Comparison of ENCODE assay signal across 9 cellular contexts in genomic region chr17:5587431-5588032, GRCh38. TPM values are rescaled to one million over a fixed set of nuclear protein-coding genes. Genes with fewer than 3 reads are reported as not detected.
DNase-seq lines count a peak whose midpoint lies in the region; ATAC-seq and TF ChIP-seq lines count a peak whose summit lies in the region.
"Had no signal": no experiment of that assay in that cellular context is flagged by ENCODE, and none has a peak within 500 bp of the region (broad histone marks: within the 10 kb centered on the region; RNA-seq: fewer than 3 reads in every experiment).

No MANE protein-coding gene starts in this region.

- H3K9me3 Mint-ChIP-seq in immature natural killer cell: no peaks in the 10 kb centered on the region

- H3K36me3 ChIP-seq in RWPE2 (ENCODE audit: low read depth) (peaks cover 3% of the 10 kb centered on the region; the same call in 1 of the 2 replicates), ascending aorta (no peaks in the 10 kb centered on the region)

- ATAC-seq in RWPE2 (ENCODE audit: low read depth) (no peak), GM19397 (IDR thresholded peaks at IDR 0.05; ENCODE audit: unreplicated experiment) (no peak)

- peaks cover 0 to 7% (median 2%) of the 10 kb centered on the region in 3 donors for H3K27me3 Mint-ChIP-seq in immature natural killer cell (ENCODE audit: low read depth in 3 of 3)

- no peaks in the 10 kb centered on the region for H3K9me3 ChIP-seq in RWPE2 (ENCODE audit: severe bottlenecking)
- no peaks in the 10 kb centered on the region for H3K9me3 ChIP-seq in ascending aorta
- H3K9me3 ChIP-seq: BLaER1 treated with 17β-estradiol and CSF1 and Interleukin-3, amounts not matched to agents 10 nM and 100 nM had no signal

- peaks cover 25% of the 10 kb centered on the region for H3K4me1 ChIP-seq in RWPE2 (ENCODE audit: insufficient read depth, poor library complexity, severe bottlenecking)
- H3K4me1 ChIP-seq in ascending aorta: peaks cover 15 to 21% of the 10 kb centered on the region in 2 donors

- no peaks in the 10 kb centered on the region for H3K27me3 ChIP-seq in RWPE2 (ENCODE audit: insufficient read depth, poor library complexity, severe bottlenecking)
- H3K27me3 ChIP-seq in ascending aorta: no peaks in the 10 kb centered on the region

- peaks cover 35 to 40% of the 10 kb centered on the region in 2 donors for H3K4me1 Mint-ChIP-seq in immature natural killer cell

- TF ChIP-seq CTCF in LNCAP (IDR thresholded peaks at IDR 0.05): peak; percentile 89
- TF ChIP-seq CTCF in RWPE2 (IDR thresholded peaks at IDR 0.05; ENCODE audit: poor library complexity, severe bottlenecking): peak; percentile 94
- TF ChIP-seq CTCF in ascending aorta (IDR thresholded peaks at IDR 0.05): peak; percentile 86 to 91 (median 91)

- H3K4me3 ChIP-seq in RWPE2 (ENCODE audit: severe bottlenecking) (no peak overlapping the region), ascending aorta (no peak overlapping the region)
- H3K4me3 ChIP-seq: BLaER1 treated with 17β-estradiol and CSF1 and Interleukin-3, amounts not matched to agents 10 nM and 100 nM had no signal

- peak overlapping the region; percentile 74 to 95 (median 90) for H3K27ac Mint-ChIP-seq in immature natural killer cell

- H3K27ac ChIP-seq in RWPE2 (ENCODE audit: poor library complexity, severe bottlenecking) (no peak overlapping the region), ascending aorta (no peak overlapping the region)
- H3K27ac ChIP-seq: BLaER1 treated with 17β-estradiol and CSF1 and Interleukin-3, amounts not matched to agents 10 nM and 100 nM had no signal

- DNase-seq in NCI-H1436 (lab: John Stamatoyannopoulos, UW) (peak; percentile 52), NCI-H1436 treated with DMSO at 0.1 percent for 48 hours (lab: John Stamatoyannopoulos, UW) (no peak), RWPE2 (ENCODE audit: low spot score) (no peak), ascending aorta (ENCODE audit: low spot score in 2 of 2) (peak in 1 of 2 donors; percentile 71), immature natural killer cell (peak; percentile 70 to 76 (median 71))
- DNase-seq in stimulated activated CD4-positive, alpha-beta T cell treated with anti-CD3 and anti-CD28 coated beads, Interleukin-2, amount 100 ng/mL, for 48 hours: peak; percentile 38 to 43

- peak overlapping the region in 4 of 5 donors; percentile 3 to 34 (median 24) for H3K4me3 Mint-ChIP-seq in immature natural killer cell

- intact Hi-C loops in ascending aorta (cut with DNase I): loop anchor here (1.0 to 5.0 kb wide), 4 partner anchors 120 to 850 kb away; partner anchors contain the start of gene AIPL1

- H3K36me3 Mint-ChIP-seq in immature natural killer cell: no peaks in the 10 kb centered on the region

RNA-seq across cellular contexts. Expression of gene NLRP1, which starts 3.2 kb away (rescaled TPM):
- total RNA-seq in ascending aorta: 67.7 TPM
- 10 to 100 TPM in 2 of 3 donors, 1 to 10 TPM in 1; 7.9 to 31.7 (median 10.5) TPM for polyA plus RNA-seq in immature natural killer cell

Comparison
In these comparisons a context has a peak if more than half of its experiments do, and no peak if none do; other contexts are left out.
1. DNase-seq: peak in NCI-H1436 (single experiment), immature natural killer cell (3 of 3) and stimulated activated CD4-positive, alpha-beta T cell treated with anti-CD3 and anti-CD28 coated beads, Interleukin-2, amount 100 ng/mL, for 48 hours (2 of 2); none in NCI-H1436 treated with DMSO at 0.1 percent for 48 hours (single experiment) and RWPE2 (single experiment).
2. Peak in every context shown above with its lines, with median percentiles within 50 percentile points of each other: CTCF ChIP-seq.